In genomic region chr7:73978681-73979563, GRCh38 we compare ENCODE assay signal across 8 cellular contexts. TPM values are rescaled to one million over a fixed set of nuclear protein-coding genes. Genes with fewer than 3 reads are reported as not detected.
DNase-seq lines count a peak whose midpoint lies in the region; ATAC-seq and TF ChIP-seq lines count a peak whose summit lies in the region.

No MANE protein-coding gene starts in this region.

- intact Hi-C loops in Right ventricle myocardium superior (cut with DNase I), result no loop called here
- intact Hi-C loops in cardiac septum (cut with DNase I), result no loop called here
- intact Hi-C loops in gastrocnemius medialis (cut with DNase I; ENCODE audit: low total_unique reads), result loop anchor here (5.0 kb wide), 1 partner anchor 112 kb away; no protein-coding TSS in a partner anchor

- TF ChIP-seq CTCF in fibroblast of the aortic adventitia (IDR thresholded peaks at IDR 0.05; ENCODE audit: insufficient read depth, low read length), result peak; percentile 46
- TF ChIP-seq CTCF in gastrocnemius medialis (IDR thresholded peaks at IDR 0.05 in 4 of 5, conservative IDR thresholded peaks at IDR 0.05 in 1 of 5), result peak in 4 of 5 experiments; percentile 38 to 59 (median 49)

- no peaks in the 10 kb centered on the region for H3K27me3 ChIP-seq in MG63
- H3K27me3 ChIP-seq in gastrocnemius medialis, result no peaks in the 10 kb centered on the region

- peaks cover 4 to 8% of the 10 kb centered on the region in 2 donors for H3K4me1 ChIP-seq in gastrocnemius medialis

- peak overlapping the region in 1 of 4 donors; percentile 54 for H3K27ac ChIP-seq in gastrocnemius medialis

- ATAC-seq in Right ventricle myocardium superior (ENCODE audit: poor library complexity), result peak; percentile 57
- ATAC-seq in gastrocnemius medialis, result peak; percentile 89 to 95
- no peak for ATAC-seq in GM21381 (IDR thresholded peaks at IDR 0.05; ENCODE audit: unreplicated experiment)

- peak; percentile 60 for DNase-seq in Right ventricle myocardium superior
- DNase-seq in cardiac septum (ENCODE audit: low spot score), result no peak
- peak; percentile 45 for DNase-seq in MG63
- peak; percentile 75 for DNase-seq in SK-N-DZ (ENCODE audit: low spot score)
- peak; percentile 69 for DNase-seq in fibroblast of the aortic adventitia (ENCODE audit: low read depth)
- DNase-seq in gastrocnemius medialis, result peak; percentile 34 to 72
- DNase-seq in stimulated activated CD4-positive, alpha-beta T cell treated with anti-CD3 and anti-CD28 coated beads, Interleukin-4, amount 100 ng/mL, for 24 hours, result no peak

- TF ChIP-seq POLR2A in gastrocnemius medialis (IDR thresholded peaks at IDR 0.05), result no peak

- H3K4me3 ChIP-seq in MG63 (no peak overlapping the region), fibroblast of the aortic adventitia (ENCODE audit: low read depth, low read length) (no peak overlapping the region), gastrocnemius medialis (no peak overlapping the region)

- H3K9me3 ChIP-seq in MG63 (no peaks in the 10 kb centered on the region), gastrocnemius medialis (no peaks in the 10 kb centered on the region)

- in situ Hi-C loops in gastrocnemius medialis (cut with MboI; ENCODE audit: low sequenced_read_pairs in 4 of 4), result no loop called here

- H3K36me3 ChIP-seq in MG63 (no peaks in the 10 kb centered on the region), gastrocnemius medialis (no peaks in the 10 kb centered on the region)

RNA-seq across cellular contexts. Expression of gene ELN, which starts 49.1 kb away (rescaled TPM):
- 33.2 TPM for total RNA-seq in Right ventricle myocardium superior
- total RNA-seq in cardiac septum, result 41.2 TPM
- not detected in 2 replicates for total RNA-seq in MG63 (2014; rRNA removed; shearing (Covaris generic); ENCODE audit: low replicate concordance)
- polyA plus RNA-seq in SK-N-DZ (2014; cell fraction: cytosol; rRNA removed), result 0.77 and 1.3 TPM in 2 replicates
- 0.49 and 0.69 TPM in 2 replicates for polyA plus RNA-seq in SK-N-DZ (2014; cell fraction: nucleus; rRNA removed)
- 22.3 and 101 TPM in 2 replicates for total RNA-seq in fibroblast of the aortic adventitia (ENCODE audit: low replicate concordance)
- total RNA-seq in gastrocnemius medialis, result 10 to 100 TPM in 1 of 4 donors, 1 to 10 TPM in 3; 5.3 to 14.8 (median 6.9) TPM

Comparison
In these comparisons a context has a peak if more than half of its experiments do, and no peak if none do; other contexts are left out.
1. DNase-seq: peak in Right ventricle myocardium superior (single experiment), MG63 (single experiment), SK-N-DZ (single experiment), fibroblast of the aortic adventitia (single experiment) and gastrocnemius medialis (2 of 2); none in cardiac septum (single experiment) and stimulated activated CD4-positive, alpha-beta T cell treated with anti-CD3 and anti-CD28 coated beads, Interleukin-4, amount 100 ng/mL, for 24 hours (single experiment).